9 cellular contexts compared by ENCODE assay signal in genomic region chr4:71732706-71733105, GRCh38. TPM values are rescaled to one million over a fixed set of nuclear protein-coding genes. Genes with fewer than 3 reads are reported as not detected.
DNase-seq lines count a peak whose midpoint lies in the region; ATAC-seq, FAIRE-seq and TF ChIP-seq lines count a peak whose summit lies in the region.
"Had no signal": no experiment of that assay in that cellular context is flagged by ENCODE, and none has a peak within 500 bp of the region (broad histone marks: within the 10 kb centered on the region; RNA-seq: fewer than 3 reads in every experiment).

No MANE protein-coding gene starts in this region.

- peak; percentile 39 for TF ChIP-seq CTCF in AG09319 (IDR thresholded peaks at IDR 0.05; ENCODE audit: low read depth, low read length)

- peak; percentile 3 for DNase-seq in AG09319 (ENCODE audit: extremely low read depth, low read depth)
- DNase-seq in HEK293T (ENCODE audit: extremely low spot score): peak; percentile 31
- DNase-seq in SW480 (ENCODE audit: low spot score): peak; percentile 17
- DNase-seq in activated gamma-delta T cell (lab: John Stamatoyannopoulos, UW): no peak
- DNase-seq in activated CD8-positive, alpha-beta T cell treated with anti-CD3 and anti-CD28 coated beads, Interleukin-2, amount 10 ng/mL, durations not matched to agents 7 days and 5 days: no peak

- H3K27ac Mint-ChIP-seq in activated CD8-positive, alpha-beta T cell treated with anti-CD3 and anti-CD28 coated beads, Interleukin-2, amount 10 ng/mL, durations not matched to agents 7 days and 5 days: no peak overlapping the region

- H3K4me3 Mint-ChIP-seq in activated CD8-positive, alpha-beta T cell treated with anti-CD3 and anti-CD28 coated beads, Interleukin-2, amount 10 ng/mL, durations not matched to agents 7 days and 5 days: no peak overlapping the region

- POLR2A ChIA-PET in HEK293T (lab: Yijun Ruan, JAX): no interaction called here
- POLR2A ChIA-PET in activated CD8-positive, alpha-beta T cell treated with anti-CD3 and anti-CD28 coated beads, Interleukin-2, amount 10 ng/mL, durations not matched to agents 7 days and 5 days (lab: Charles Lee): no interaction called here

- H3K27me3 Mint-ChIP-seq in activated CD8-positive, alpha-beta T cell treated with anti-CD3 and anti-CD28 coated beads, Interleukin-2, amount 10 ng/mL, durations not matched to agents 7 days and 5 days (ENCODE audit: low read depth): no peaks in the 10 kb centered on the region

- peaks cover 7% of the 10 kb centered on the region for H3K9me3 Mint-ChIP-seq in activated CD8-positive, alpha-beta T cell treated with anti-CD3 and anti-CD28 coated beads, Interleukin-2, amount 10 ng/mL, durations not matched to agents 7 days and 5 days (ENCODE audit: insufficient read depth)

- CTCF ChIA-PET in HEK293T (lab: Yijun Ruan, JAX): no interaction called here
- CTCF ChIA-PET in activated CD8-positive, alpha-beta T cell treated with anti-CD3 and anti-CD28 coated beads, Interleukin-2, amount 10 ng/mL, durations not matched to agents 7 days and 5 days (lab: Charles Lee): no interaction called here

- H3K36me3 Mint-ChIP-seq in activated CD8-positive, alpha-beta T cell treated with anti-CD3 and anti-CD28 coated beads, Interleukin-2, amount 10 ng/mL, durations not matched to agents 7 days and 5 days (ENCODE audit: low read depth): no peaks in the 10 kb centered on the region

- H3K4me1 Mint-ChIP-seq in activated CD8-positive, alpha-beta T cell treated with anti-CD3 and anti-CD28 coated beads, Interleukin-2, amount 10 ng/mL, durations not matched to agents 7 days and 5 days (ENCODE audit: low read depth): no peaks in the 10 kb centered on the region

- peak; percentile 95 for FAIRE-seq in islet of Langerhans (lab: Jason Lieb, UNC)
- FAIRE-seq: GM18507 had no signal

- ATAC-seq in HG03342 (IDR thresholded peaks at IDR 0.05; ENCODE audit: unreplicated experiment) (no peak), HG03108 (IDR thresholded peaks at IDR 0.05; ENCODE audit: unreplicated experiment) (no peak)
- ATAC-seq in activated CD8-positive, alpha-beta T cell treated with anti-CD3 and anti-CD28 coated beads, Interleukin-2, amount 10 ng/mL, durations not matched to agents 7 days and 5 days: no peak

TF ChIP-seq in HEK293T, 16 proteins besides CTCF, POLR2A, EP300 and RAD21:
- TF ChIP-seq LEF1 (IDR thresholded peaks at IDR 0.05; ENCODE audit: borderline replicate concordance): no peak
- no peak for TF ChIP-seq ARNT (IDR thresholded peaks at IDR 0.05)
- TF ChIP-seq L3MBTL2 (conservative IDR thresholded peaks at IDR 0.05): no peak
- no peak for TF ChIP-seq FOXK2 (IDR thresholded peaks at IDR 0.05)
- no peak for TF ChIP-seq HDGF (IDR thresholded peaks at IDR 0.05; ENCODE audit: borderline replicate concordance)
- TF ChIP-seq FOXM1 (IDR thresholded peaks at IDR 0.05; ENCODE audit: borderline replicate concordance): no peak
- no peak for TF ChIP-seq ZNF384 (IDR thresholded peaks at IDR 0.05)
- TF ChIP-seq SUZ12 (IDR thresholded peaks at IDR 0.05): no peak
- no peak for TF ChIP-seq NFRKB (IDR thresholded peaks at IDR 0.05)
- TF ChIP-seq ELF4 (IDR thresholded peaks at IDR 0.05): no peak
- TF ChIP-seq FOXA1 (IDR thresholded peaks at IDR 0.05): no peak
- no peak for TF ChIP-seq CTBP1 (IDR thresholded peaks at IDR 0.05; ENCODE audit: borderline replicate concordance)
- no peak for TF ChIP-seq SP1 (IDR thresholded peaks at IDR 0.05)
- TF ChIP-seq BHLHE40 (IDR thresholded peaks at IDR 0.05; ENCODE audit: borderline replicate concordance): no peak
- no peak for TF ChIP-seq TARDBP (IDR thresholded peaks at IDR 0.05)
- TF ChIP-seq, protein P1, sequence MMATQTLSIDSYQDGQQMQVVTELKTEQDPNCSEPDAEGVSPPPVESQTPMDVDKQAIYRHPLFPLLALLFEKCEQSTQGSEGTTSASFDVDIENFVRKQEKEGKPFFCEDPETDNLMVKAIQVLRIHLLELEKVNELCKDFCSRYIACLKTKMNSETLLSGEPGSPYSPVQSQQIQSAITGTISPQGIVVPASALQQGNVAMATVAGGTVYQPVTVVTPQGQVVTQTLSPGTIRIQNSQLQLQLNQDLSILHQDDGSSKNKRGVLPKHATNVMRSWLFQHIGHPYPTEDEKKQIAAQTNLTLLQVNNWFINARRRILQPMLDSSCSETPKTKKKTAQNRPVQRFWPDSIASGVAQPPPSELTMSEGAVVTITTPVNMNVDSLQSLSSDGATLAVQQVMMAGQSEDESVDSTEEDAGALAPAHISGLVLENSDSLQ (IDR thresholded peaks at IDR 0.05): no peak
TF ChIP-seq in HEK293T: peak in this region for 0.

RNA-seq across cellular contexts. Expression of gene GC, which starts 51.2 kb away (rescaled TPM):
- not detected for total RNA-seq in activated CD8-positive, alpha-beta T cell treated with anti-CD3 and anti-CD28 coated beads, Interleukin-2, amount 10 ng/mL, durations not matched to agents 7 days and 5 days

Comparison
In these comparisons a context has a peak if more than half of its experiments do, and no peak if none do; other contexts are left out.
1. DNase-seq: peak in AG09319 (single experiment), HEK293T (single experiment) and SW480 (single experiment); none in activated gamma-delta T cell (single experiment) and activated CD8-positive, alpha-beta T cell treated with anti-CD3 and anti-CD28 coated beads, Interleukin-2, amount 10 ng/mL, durations not matched to agents 7 days and 5 days (single experiment).